In the genomic region with DNA sequence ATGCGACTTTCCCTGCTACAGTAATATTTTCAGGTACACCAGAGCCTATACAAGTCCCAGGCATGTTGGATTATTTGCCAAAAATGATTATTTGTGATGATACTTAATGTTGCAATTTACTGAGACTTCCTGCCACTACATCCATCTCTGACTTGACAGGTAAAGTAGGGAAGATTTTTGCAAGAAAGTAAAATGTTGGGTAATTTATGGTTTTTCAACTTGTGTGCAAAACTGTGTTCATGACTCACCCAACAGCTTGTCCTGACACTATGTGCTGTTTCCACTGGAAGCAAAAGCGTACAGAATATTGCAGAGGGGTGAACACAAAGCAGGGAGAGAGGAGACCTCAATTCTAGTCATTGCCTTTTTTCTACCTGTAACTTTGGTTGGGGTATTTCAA, we compare ENCODE assay signal across 1 cellular context.
TF ChIP-seq lines count a peak whose summit lies in the region.

No MANE protein-coding gene starts in this region.

TF ChIP-seq in K562, 482 proteins besides CTCF, POLR2A, EP300 and RAD21:
- TF ChIP-seq, protein P1, sequence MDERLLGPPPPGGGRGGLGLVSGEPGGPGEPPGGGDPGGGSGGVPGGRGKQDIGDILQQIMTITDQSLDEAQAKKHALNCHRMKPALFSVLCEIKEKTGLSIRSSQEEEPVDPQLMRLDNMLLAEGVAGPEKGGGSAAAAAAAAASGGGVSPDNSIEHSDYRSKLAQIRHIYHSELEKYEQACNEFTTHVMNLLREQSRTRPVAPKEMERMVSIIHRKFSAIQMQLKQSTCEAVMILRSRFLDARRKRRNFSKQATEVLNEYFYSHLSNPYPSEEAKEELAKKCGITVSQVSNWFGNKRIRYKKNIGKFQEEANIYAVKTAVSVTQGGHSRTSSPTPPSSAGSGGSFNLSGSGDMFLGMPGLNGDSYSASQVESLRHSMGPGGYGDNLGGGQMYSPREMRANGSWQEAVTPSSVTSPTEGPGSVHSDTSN (CRISPR knock-in tag; IDR thresholded peaks at IDR 0.05; ENCODE audit: low read depth) = no peak
- TF ChIP-seq, protein P1 (tag; conservative IDR thresholded peaks at IDR 0.05; ENCODE audit: low read depth) = 0 out of 2 replicates have a peak, but pooled peaks have one; percentile 12
- TF ChIP-seq CHCHD3 (CRISPR knock-in tag; IDR thresholded peaks at IDR 0.05) (no peak), MTA1 (IDR thresholded peaks at IDR 0.05; ENCODE audit: borderline replicate concordance) (no peak)
